ENCODE assay signal across 1 cellular context in the genomic region with DNA sequence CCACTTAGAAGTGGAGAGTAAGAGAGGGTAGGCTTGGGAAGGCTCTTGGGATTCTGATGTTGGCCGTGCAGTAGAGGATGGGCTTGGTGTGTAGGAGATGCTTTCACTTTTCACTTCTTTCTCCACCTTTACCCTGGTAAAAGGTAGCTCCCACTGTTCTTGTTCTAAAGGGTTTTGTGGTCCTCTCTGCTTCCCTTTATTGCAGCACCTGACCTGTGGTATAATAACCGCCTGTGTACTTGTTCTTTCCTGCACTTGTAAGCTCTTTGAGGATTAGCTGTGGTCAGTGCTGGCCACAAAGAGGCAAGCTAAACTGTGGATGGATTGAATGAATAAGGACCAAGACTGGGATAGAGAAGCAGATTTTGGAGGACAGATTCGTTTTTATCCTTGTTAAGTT.
TF ChIP-seq lines count a peak whose summit lies in the region.

No MANE protein-coding gene starts in this region.

TF ChIP-seq in GM12878, 131 proteins besides CTCF, POLR2A, EP300 and RAD21:
- TF ChIP-seq SUPT20H (IDR thresholded peaks at IDR 0.05; ENCODE audit: borderline replicate concordance, control insufficient read depth, low read depth, low read length) (no peak), ZNF274 (IDR thresholded peaks at IDR 0.05; ENCODE audit: insufficient read depth, insufficient read length) (no peak), BHLHE40 (IDR thresholded peaks at IDR 0.05; ENCODE audit: borderline replicate concordance in 1 of 2, low read depth in 2 of 2, low read length in 1 of 2) (peak in 1 of 2 experiments; percentile 41; a peak in 1 of 4 replicates), IKZF2 (IDR thresholded peaks at IDR 0.05) (peak in 1 of 2 experiments; percentile 19; a peak in 1 of 4 replicates), RAD51 (IDR thresholded peaks at IDR 0.05) (peak; percentile 34; the same call in 1 of the 2 replicates), RUNX3 (IDR thresholded peaks at IDR 0.05; ENCODE audit: low read length) (peak; percentile 78)
